ENCODE assay signal across 27 cellular contexts in genomic region chr1:232403017-232403714, GRCh38.
"Had no signal": no experiment of that assay in that cellular context is flagged by ENCODE, and none has a peak within 500 bp of the region (broad histone marks: within the 10 kb centered on the region; RNA-seq: fewer than 3 reads in every experiment).

No MANE protein-coding gene starts in this region.

- H3K36me3 Mint-ChIP-seq: naive B cell; natural killer cell treated with Interleukin-12 subunit alpha and Interleukin-12 subunit beta and Interleukin-15 and Interleukin-18, amount 100 ng/mL, for 72 hours; stimulated activated memory B cell treated with anti-CD40 and anti-IgM and Interleukin-4, amounts not matched to agents 10 μg/mL and 1 μg/mL and 100 μg/mL, for 72 hours had no signal

- H3K4me1 ChIP-seq: colonic mucosa, parathyroid adenoma, spleen, testis, tibial artery had no signal

- H3K27me3 ChIP-seq: colonic mucosa, esophagus muscularis mucosa, spleen, testis, tibial artery had no signal

- H3K4me3 ChIP-seq: colonic mucosa, esophagus muscularis mucosa, mucosa of descending colon, skin epidermis, spleen, testis, tibial artery had no signal

- H3K4me1 Mint-ChIP-seq: mesothelial cell of epicardium; naive B cell; stimulated activated memory B cell treated with anti-CD40 and anti-IgM and Interleukin-4, amounts not matched to agents 10 μg/mL and 1 μg/mL and 100 μg/mL, for 72 hours had no signal

- H3K4me3 Mint-ChIP-seq: central memory CD8-positive, alpha-beta T cell; dendritic cell treated with granulocyte-macrophage colony-stimulating factor and Interleukin-4, amounts not matched to agents 40 ng/mL and 50 ng/mL, for 4 days; mesothelial cell of epicardium; naive B cell; natural killer cell treated with Interleukin-12 subunit alpha and Interleukin-12 subunit beta and Interleukin-15 and Interleukin-18, amount 100 ng/mL, for 72 hours; neural crest cell; stimulated activated memory B cell treated with anti-CD40 and anti-IgM and Interleukin-4, amounts not matched to agents 10 μg/mL and 1 μg/mL and 100 μg/mL, for 72 hours; type B pancreatic cell had no signal

- H3K9me3 ChIP-seq: colonic mucosa, esophagus muscularis mucosa, mucosa of descending colon, spleen, testis, tibial artery had no signal

- ATAC-seq: mucosa of descending colon; stimulated activated memory B cell treated with anti-CD40 and anti-IgM and Interleukin-4, amounts not matched to agents 10 μg/mL and 1 μg/mL and 100 μg/mL, for 72 hours; stimulated activated naive CD8-positive, alpha-beta T cell treated with anti-CD3 and anti-CD28 coated beads, Interleukin-15, Interleukin-2, amounts not matched to agents 100 U/mL and 50 U/mL, for 24 hours had no signal

- H3K9me3 Mint-ChIP-seq: central memory CD8-positive, alpha-beta T cell; dendritic cell treated with granulocyte-macrophage colony-stimulating factor and Interleukin-4, amounts not matched to agents 40 ng/mL and 50 ng/mL, for 4 days; mesothelial cell of epicardium; naive B cell; natural killer cell treated with Interleukin-12 subunit alpha and Interleukin-12 subunit beta and Interleukin-15 and Interleukin-18, amount 100 ng/mL, for 72 hours; neural crest cell; type B pancreatic cell had no signal

- H3K27ac ChIP-seq: colonic mucosa, epithelial cell of prostate, esophagus muscularis mucosa, parathyroid adenoma, skin epidermis, spleen, testis, tibial artery had no signal

- DNase-seq: colonic mucosa; effector memory CD4-positive, alpha-beta T cell; foreskin melanocyte; hippocampal formation; islet precursor cell; kidney glomerular epithelial cell; mesenchymal stem cell; mucosa of descending colon; naive B cell; spleen; stimulated activated CD4-positive, alpha-beta T cell treated with anti-CD3 and anti-CD28 coated beads, Interleukin-4, amount 100 ng/mL, for 4 hours; stimulated activated naive CD8-positive, alpha-beta T cell treated with anti-CD3 and anti-CD28 coated beads, Interleukin-15, Interleukin-2, amounts not matched to agents 100 U/mL and 50 U/mL, for 24 hours; substantia nigra; testis; tibial artery had no signal

- H3K27ac Mint-ChIP-seq: dendritic cell treated with granulocyte-macrophage colony-stimulating factor and Interleukin-4, amounts not matched to agents 40 ng/mL and 50 ng/mL, for 4 days; mesothelial cell of epicardium; naive B cell; natural killer cell treated with Interleukin-12 subunit alpha and Interleukin-12 subunit beta and Interleukin-15 and Interleukin-18, amount 100 ng/mL, for 72 hours; progenitor cell of endocrine pancreas; stimulated activated memory B cell treated with anti-CD40 and anti-IgM and Interleukin-4, amounts not matched to agents 10 μg/mL and 1 μg/mL and 100 μg/mL, for 72 hours; type B pancreatic cell had no signal

- H3K27me3 Mint-ChIP-seq: central memory CD8-positive, alpha-beta T cell; dendritic cell treated with granulocyte-macrophage colony-stimulating factor and Interleukin-4, amounts not matched to agents 40 ng/mL and 50 ng/mL, for 4 days; progenitor cell of endocrine pancreas; type B pancreatic cell had no signal
